In genomic region chr1:1400576-1401456, GRCh38 we compare ENCODE assay signal across 1 cellular context.
TF ChIP-seq lines count a peak whose summit lies in the region.

No MANE protein-coding gene starts in this region.

TF ChIP-seq in IMR-90, 13 proteins besides CTCF, POLR2A, EP300 and RAD21:
- TF ChIP-seq SMC3 (IDR thresholded peaks at IDR 0.05; ENCODE audit: low read depth, low read length) (no peak), MAZ (IDR thresholded peaks at IDR 0.05; ENCODE audit: borderline replicate concordance, low read depth, low read length) (no peak), USF2 (IDR thresholded peaks at IDR 0.05; ENCODE audit: low read depth, low read length) (no peak), BHLHE40 (IDR thresholded peaks at IDR 0.05; ENCODE audit: low read depth, low read length) (no peak), FOS (IDR thresholded peaks at IDR 0.05; ENCODE audit: low read depth, low read length) (no peak), CHD1 (IDR thresholded peaks at IDR 0.05; ENCODE audit: low read depth, low read length) (no peak), MXI1 (IDR thresholded peaks at IDR 0.05; ENCODE audit: borderline replicate concordance, low read depth, low read length) (no peak), MAFK (IDR thresholded peaks at IDR 0.05; ENCODE audit: low read depth, low read length) (no peak), RCOR1 (IDR thresholded peaks at IDR 0.05; ENCODE audit: insufficient replicate concordance, low read length) (no peak), RFX5 (IDR thresholded peaks at IDR 0.05; ENCODE audit: low read depth, low read length) (no peak), CEBPB (IDR thresholded peaks at IDR 0.05; ENCODE audit: low read depth, low read length) (no peak), NFE2L2 (IDR thresholded peaks at IDR 0.05; ENCODE audit: low read depth, low read length) (no peak)
- TF ChIP-seq, protein P1, sequence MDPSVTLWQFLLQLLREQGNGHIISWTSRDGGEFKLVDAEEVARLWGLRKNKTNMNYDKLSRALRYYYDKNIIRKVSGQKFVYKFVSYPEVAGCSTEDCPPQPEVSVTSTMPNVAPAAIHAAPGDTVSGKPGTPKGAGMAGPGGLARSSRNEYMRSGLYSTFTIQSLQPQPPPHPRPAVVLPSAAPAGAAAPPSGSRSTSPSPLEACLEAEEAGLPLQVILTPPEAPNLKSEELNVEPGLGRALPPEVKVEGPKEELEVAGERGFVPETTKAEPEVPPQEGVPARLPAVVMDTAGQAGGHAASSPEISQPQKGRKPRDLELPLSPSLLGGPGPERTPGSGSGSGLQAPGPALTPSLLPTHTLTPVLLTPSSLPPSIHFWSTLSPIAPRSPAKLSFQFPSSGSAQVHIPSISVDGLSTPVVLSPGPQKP (IDR thresholded peaks at IDR 0.05; ENCODE audit: borderline replicate concordance, low read depth, low read length), result no peak
